8 cellular contexts compared by ENCODE assay signal in the genomic region with DNA sequence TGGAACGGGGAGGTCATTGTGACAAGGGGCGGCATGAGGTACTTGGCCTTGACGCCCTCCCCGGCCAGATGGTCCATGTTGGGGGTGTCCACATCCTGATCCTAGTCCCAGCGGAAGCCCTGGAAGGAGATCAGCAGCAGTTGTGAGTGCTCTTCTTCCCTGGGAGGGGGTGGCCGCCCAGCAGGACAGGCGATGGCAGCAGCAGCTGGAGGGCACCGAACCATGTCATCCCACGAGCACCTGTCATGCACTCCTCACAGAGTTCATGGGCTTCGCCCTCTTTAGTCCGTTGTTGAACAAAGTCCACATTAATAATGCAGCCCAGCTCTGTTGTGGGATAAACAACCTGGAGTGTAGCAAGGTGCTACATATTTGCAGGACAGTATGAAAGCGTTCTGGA.
DNase-seq lines count a peak whose midpoint lies in the region; FAIRE-seq and TF ChIP-seq lines count a peak whose summit lies in the region.
"Not testable (repeated sequence)": the region's sequence is repeated elsewhere in the genome, so short reads cannot be mapped to it uniquely, and the experiment has no call there.

No MANE protein-coding gene starts in this region.

- not testable (repeated sequence) for H3K36me3 ChIP-seq in WERI-Rb-1; small intestine (ENCODE audit: control insufficient read depth in 2 of 2, insufficient read depth in 2 of 2, low read length in 2 of 2)

- DNase-seq in COLO668 (lab: John Stamatoyannopoulos, UW; ENCODE audit: unreplicated experiment) = peak; percentile 85
- peak; percentile 68 for DNase-seq in DMS79 (lab: John Stamatoyannopoulos, UW)
- peak; percentile 64 for DNase-seq in NCI-H2029 (lab: John Stamatoyannopoulos, UW)
- DNase-seq in NCI-H510A treated with DMSO at 0.1 percent for 48 hours (lab: John Stamatoyannopoulos, UW) = peak; percentile 98
- DNase-seq in NCI-H526 treated with DMSO at 0.1 percent for 48 hours (lab: John Stamatoyannopoulos, UW) = peak; percentile 66
- peak; percentile 32 to 33 for DNase-seq in SHP77 (lab: John Stamatoyannopoulos, UW)
- DNase-seq in WERI-Rb-1 = peak; percentile 93
- peak; percentile 17 for DNase-seq in small intestine

- not testable (repeated sequence) for H3K9me3 ChIP-seq in WERI-Rb-1 (ENCODE audit: severe bottlenecking); small intestine (ENCODE audit: control insufficient read depth, low read depth)

- H3K27ac ChIP-seq in WERI-Rb-1 = peak overlapping the region; percentile 40
- H3K27ac ChIP-seq in small intestine (ENCODE audit: low read depth in 1 of 2, low read length in 1 of 2) = not testable (repeated sequence)

- WGBS in small intestine, 3 donors = 52 to 73% (median 60%) methylated on average over 12 of the region's 12 CpGs

- FAIRE-seq in small intestine (lab: Jason Lieb, UNC) = not testable (repeated sequence)

- H3K27me3 ChIP-seq in WERI-Rb-1 (ENCODE audit: insufficient read depth, low read depth, severe bottlenecking); small intestine (ENCODE audit: control insufficient read depth in 2 of 2, insufficient read depth in 2 of 2, low read length in 2 of 2): not testable (repeated sequence)

- not testable (repeated sequence) for TF ChIP-seq CTCF in WERI-Rb-1 (IDR thresholded peaks at IDR 0.05; ENCODE audit: low read depth, low read length)

- H3K4me3 ChIP-seq in WERI-Rb-1 (ENCODE audit: low read depth, low read length); small intestine (ENCODE audit: low read depth in 1 of 2, low read length in 2 of 2): not testable (repeated sequence)

- not testable (repeated sequence) for H3K4me1 ChIP-seq in small intestine (ENCODE audit: control insufficient read depth in 2 of 2, insufficient read depth in 1 of 2, low read depth in 1 of 2, low read length in 1 of 2)

Comparison
In these comparisons a context has a peak if more than half of its experiments do, and no peak if none do; other contexts are left out.
1. DNase-seq: peak in every context shown above with its lines; median percentile 98 in NCI-H510A treated with DMSO at 0.1 percent for 48 hours; 93 in WERI-Rb-1; 85 in COLO668; 68 in DMS79; 66 in NCI-H526 treated with DMSO at 0.1 percent for 48 hours; 64 in NCI-H2029; 32 in SHP77; 17 in small intestine.